9 cellular contexts compared by ENCODE assay signal in the genomic region with DNA sequence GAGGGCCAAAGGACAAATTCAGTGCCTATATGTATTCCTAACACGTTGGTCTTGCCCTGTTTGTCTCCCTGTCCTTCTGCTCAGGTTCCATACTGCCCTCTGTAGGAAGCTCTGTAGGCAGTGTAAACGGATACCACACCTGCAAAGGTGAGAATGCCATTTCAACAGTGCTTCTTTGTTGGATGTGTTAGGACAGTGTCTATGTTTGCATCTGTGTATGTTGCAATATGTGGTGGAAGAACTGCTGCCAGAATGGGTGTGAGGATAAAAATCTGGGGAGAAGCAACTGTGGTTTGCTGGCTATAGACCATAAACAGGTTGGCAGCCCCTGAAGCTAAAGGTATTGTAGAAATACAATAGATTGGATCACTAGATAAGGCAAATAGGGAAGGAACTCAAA.
DNase-seq lines count a peak whose midpoint lies in the region; ATAC-seq lines count a peak whose summit lies in the region.
"Had no signal": no experiment of that assay in that cellular context is flagged by ENCODE, and none has a peak within 500 bp of the region (broad histone marks: within the 10 kb centered on the region; RNA-seq: fewer than 3 reads in every experiment).

No MANE protein-coding gene starts in this region.

- no peaks in the 10 kb centered on the region for H3K36me3 Mint-ChIP-seq in T-helper 17 cell (ENCODE audit: low read depth)
- H3K36me3 Mint-ChIP-seq in activated CD4-positive, alpha-beta T cell treated with anti-CD3 and anti-CD28 coated beads for 36 hours (ENCODE audit: low read depth): peaks cover 32% of the 10 kb centered on the region

- H3K27me3 Mint-ChIP-seq in T-helper 17 cell: no peaks in the 10 kb centered on the region
- no peaks in the 10 kb centered on the region for H3K27me3 Mint-ChIP-seq in activated CD4-positive, alpha-beta T cell treated with anti-CD3 and anti-CD28 coated beads for 36 hours
- H3K27me3 Mint-ChIP-seq: central memory CD8-positive, alpha-beta T cell had no signal

- H3K9me3 ChIP-seq in T-helper 17 cell (ENCODE audit: control insufficient read depth, low read length, poor library complexity, severe bottlenecking): no peaks in the 10 kb centered on the region

- CTCF ChIA-PET in activated CD4-positive, alpha-beta T cell treated with anti-CD3 and anti-CD28 coated beads for 36 hours (lab: Charles Lee): interaction anchor here (0.8 to 1.3 kb wide), 4 partner anchors 10 to 195 kb away, joined by 3 to 6 read pairs (median 4); no protein-coding TSS in a partner anchor

- H3K27ac Mint-ChIP-seq in T-helper 17 cell: peak overlapping the region; percentile 45
- H3K27ac Mint-ChIP-seq in activated CD4-positive, alpha-beta T cell treated with anti-CD3 and anti-CD28 coated beads for 36 hours: no peak overlapping the region

- H3K4me1 Mint-ChIP-seq in T-helper 17 cell: peaks cover 3% of the 10 kb centered on the region
- no peaks in the 10 kb centered on the region for H3K4me1 Mint-ChIP-seq in activated CD4-positive, alpha-beta T cell treated with anti-CD3 and anti-CD28 coated beads for 36 hours
- H3K4me1 Mint-ChIP-seq: central memory CD8-positive, alpha-beta T cell had no signal

- H3K4me3 Mint-ChIP-seq in T-helper 17 cell: no peak overlapping the region
- no peak overlapping the region for H3K4me3 Mint-ChIP-seq in activated CD4-positive, alpha-beta T cell treated with anti-CD3 and anti-CD28 coated beads for 36 hours
- H3K4me3 Mint-ChIP-seq: central memory CD8-positive, alpha-beta T cell had no signal

- intact Hi-C loops in left colon (cut with DNase I, micrococcal nuclease): no loop called here
- intact Hi-C loops in activated CD4-positive, alpha-beta T cell treated with anti-CD3 and anti-CD28 coated beads for 36 hours (cut with DNase I, micrococcal nuclease): no loop called here

- POLR2A ChIA-PET in activated CD4-positive, alpha-beta T cell treated with anti-CD3 and anti-CD28 coated beads for 36 hours (lab: Charles Lee): interaction anchor here (0.6 kb wide), 1 partner anchor 36 kb away, joined by 3 read pairs; no protein-coding TSS in a partner anchor

- no peaks in the 10 kb centered on the region for H3K9me3 Mint-ChIP-seq in activated CD4-positive, alpha-beta T cell treated with anti-CD3 and anti-CD28 coated beads for 36 hours (ENCODE audit: low read depth)
- H3K9me3 Mint-ChIP-seq: central memory CD8-positive, alpha-beta T cell had no signal

- ATAC-seq in T-helper 17 cell (peak; percentile 39), left colon (peak; percentile 99), GM21367 (IDR thresholded peaks at IDR 0.05; ENCODE audit: unreplicated experiment) (no peak)
- ATAC-seq in activated CD4-positive, alpha-beta T cell treated with anti-CD3 and anti-CD28 coated beads for 36 hours: no peak

- DNase-seq in DMS 273 treated with DMSO at 0.1 percent for 48 hours (lab: John Stamatoyannopoulos, UW): peak; percentile 81
- peak; percentile 64 for DNase-seq in HPDE6-E6E7 (ENCODE audit: extremely low spot score)
- DNase-seq in T-helper 17 cell: no peak
- DNase-seq in left colon: peak in 1 of 2 donors; percentile 44
- DNase-seq in glomerular visceral epithelial cell (ENCODE audit: extremely low spot score): no peak
- DNase-seq in activated CD4-positive, alpha-beta T cell treated with anti-CD3 and anti-CD28 coated beads for 36 hours: no peak
- DNase-seq in NOMO-1 treated with DMSO at 0.1 percent for 48 hours (lab: John Stamatoyannopoulos, UW; ENCODE audit: unreplicated experiment): no peak

Comparison
In these comparisons a context has a peak if more than half of its experiments do, and no peak if none do; other contexts are left out.
1. DNase-seq: peak in DMS 273 treated with DMSO at 0.1 percent for 48 hours (single experiment) and HPDE6-E6E7 (single experiment); none in T-helper 17 cell (0 of 3), glomerular visceral epithelial cell (single experiment), activated CD4-positive, alpha-beta T cell treated with anti-CD3 and anti-CD28 coated beads for 36 hours (single experiment) and NOMO-1 treated with DMSO at 0.1 percent for 48 hours (single experiment).
2. ATAC-seq: peak in T-helper 17 cell (single experiment) and left colon (single experiment); none in GM21367 (single experiment) and activated CD4-positive, alpha-beta T cell treated with anti-CD3 and anti-CD28 coated beads for 36 hours (single experiment).